In genomic region chr6:139262519-139263300, GRCh38 we compare ENCODE assay signal across 8 cellular contexts. TPM values are rescaled to one million over a fixed set of nuclear protein-coding genes. Genes with fewer than 3 reads are reported as not detected.
DNase-seq lines count a peak whose midpoint lies in the region; ATAC-seq, FAIRE-seq and TF ChIP-seq lines count a peak whose summit lies in the region.

No MANE protein-coding gene starts in this region.

- no peak overlapping the region for H3K27ac ChIP-seq in lower lobe of right lung

- no peak for TF ChIP-seq POLR2A in lower leg skin (IDR thresholded peaks at IDR 0.05)

- H3K4me1 ChIP-seq in lower lobe of right lung: no peaks in the 10 kb centered on the region

- peaks cover 28 to 40% (median 37%) of the 10 kb centered on the region in 3 donors for H3K4me1 Mint-ChIP-seq in T-cell

- 67 to 70% methylated on average over 13 of the region's 13 CpGs for WGBS in lower leg skin, 2 donors

- intact Hi-C loops in lower lobe of right lung (cut with DNase I) (no loop called here), lower leg skin (cut with DNase I; ENCODE audit: low total_unique reads) (no loop called here)

- ATAC-seq in HG03039 (IDR thresholded peaks at IDR 0.05; ENCODE audit: unreplicated experiment) (peak; percentile 87), T-cell (replicated peaks in 1 of 4) (peak; percentile 72 to 98 (median 94)), lower lobe of right lung (no peak)

- no peaks in the 10 kb centered on the region for H3K36me3 ChIP-seq in lower lobe of right lung

- no peak for TF ChIP-seq CTCF in lower lobe of right lung (IDR thresholded peaks at IDR 0.05)
- no peak for TF ChIP-seq CTCF in lower leg skin (IDR thresholded peaks at IDR 0.05)
- TF ChIP-seq CTCF in D721Med (IDR thresholded peaks at IDR 0.05; ENCODE audit: insufficient read depth, missing control alignments): no peak

- H3K27ac Mint-ChIP-seq in T-cell: peak overlapping the region; percentile 87 to 93

- DNase-seq in NCI-H510A treated with DMSO at 0.1 percent for 48 hours (lab: John Stamatoyannopoulos, UW) (peak; percentile 19), NCI-H510A (lab: John Stamatoyannopoulos, UW) (no peak), T-cell (peak in 18 of 34 experiments; percentile 1 to 33 (median 10)), medulla oblongata (ENCODE audit: extremely low spot score) (peak; percentile 34), lower lobe of right lung (no peak), lower leg skin (ENCODE audit: low spot score in 2 of 2) (no peak), D721Med (ENCODE audit: insufficient read length, low spot score) (no peak)

- peaks cover 18% of the 10 kb centered on the region for H3K36me3 Mint-ChIP-seq in T-cell

- no peaks in the 10 kb centered on the region for H3K27me3 Mint-ChIP-seq in T-cell

- no peaks in the 10 kb centered on the region for H3K9me3 ChIP-seq in lower lobe of right lung

- FAIRE-seq in D721Med (lab: Jason Lieb, UNC): no peak

- no peaks in the 10 kb centered on the region for H3K27me3 ChIP-seq in lower lobe of right lung (ENCODE audit: low read depth)

- H3K4me3 Mint-ChIP-seq in T-cell: peak overlapping the region; percentile 58 to 69 (median 63)

- CTCF ChIA-PET in T-cell (lab: Charles Lee): interaction anchor here in 1 of 2 donors (0.5 to 1.7 kb wide), 10 partner anchors 12 to 126 kb away, joined by 3 to 8 read pairs (median 5); partner anchors contain the start of gene TXLNB

- H3K4me3 ChIP-seq in lower lobe of right lung (no peak overlapping the region), lower leg skin (ENCODE audit: low read depth, poor library complexity, severe bottlenecking) (no peak overlapping the region)

- H3K9me3 Mint-ChIP-seq in T-cell: peaks cover 0 to 3% (median 0%) of the 10 kb centered on the region in 3 donors

- POLR2A ChIA-PET in T-cell (lab: Charles Lee): interaction anchor here (0.5 to 1.9 kb wide), 7 partner anchors 29 to 367 kb away, joined by 3 to 8 read pairs (median 4); partner anchors contain the start of genes CITED2 (in 2 of the 2) and TXLNB (in 1 of the 2)

RNA-seq across cellular contexts. Expression of gene TXLNB, which starts 29.1 kb away (rescaled TPM):
- total RNA-seq in T-cell: under 1 TPM; 0.41 to 0.92 (median 0.72) TPM
- total RNA-seq in lower lobe of right lung: 1.1 TPM
- total RNA-seq in lower leg skin: under 1 TPM in 2 of 4 donors, not detected in 2; 0.27 to 0.29 TPM

Comparison
In these comparisons a context has a peak if more than half of its experiments do, and no peak if none do; other contexts are left out.
1. DNase-seq: peak in NCI-H510A treated with DMSO at 0.1 percent for 48 hours (single experiment), T-cell (18 of 34) and medulla oblongata (single experiment); none in NCI-H510A (single experiment), lower lobe of right lung (single experiment), lower leg skin (0 of 2) and D721Med (single experiment).
2. ATAC-seq: peak in HG03039 (single experiment) and T-cell (4 of 4); none in lower lobe of right lung (0 of 2).